ENCODE assay signal across 9 cellular contexts in the genomic region with DNA sequence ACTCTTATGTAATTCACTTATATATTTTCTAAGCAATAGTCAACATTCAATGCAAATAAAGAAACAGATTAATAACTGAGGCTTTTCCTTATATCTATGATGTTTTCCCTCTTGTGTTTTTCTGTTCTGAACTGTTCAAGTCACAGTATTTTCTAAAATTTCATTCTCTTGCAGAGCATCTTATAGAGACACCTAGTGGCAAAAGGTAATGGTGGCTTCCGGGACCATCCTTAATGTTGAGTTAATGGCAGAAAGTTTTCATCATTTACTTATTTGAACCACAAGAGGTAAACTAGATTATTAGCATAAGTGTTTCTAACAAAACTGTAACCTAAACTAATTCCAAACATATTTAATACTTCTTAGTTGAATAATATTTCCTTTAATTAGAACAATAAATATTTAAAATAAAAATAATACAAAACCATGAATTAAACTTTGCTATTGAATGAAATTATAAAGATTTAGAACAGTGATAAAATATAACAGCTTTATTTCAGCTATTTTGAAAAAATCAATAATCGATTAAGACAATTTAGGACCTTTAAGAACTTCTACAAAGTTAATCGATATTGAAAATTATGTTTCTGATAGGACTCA. TPM values are rescaled to one million over a fixed set of nuclear protein-coding genes. Genes with fewer than 3 reads are reported as not detected.
A peak's percentile ranks its signal among the peaks of the same experiment; 100 is the strongest.
DNase-seq lines count a peak whose midpoint lies in the region; ATAC-seq and TF ChIP-seq lines count a peak whose summit lies in the region.
"Had no signal": no experiment of that assay in that cellular context is flagged by ENCODE, and none has a peak within 500 bp of the region (broad histone marks: within the 10 kb centered on the region; RNA-seq: fewer than 3 reads in every experiment).

No MANE protein-coding gene starts in this region.

- no peaks in the 10 kb centered on the region for H3K9me3 ChIP-seq in fibroblast of lung (ENCODE audit: control insufficient read depth, insufficient read depth, low read depth, low read length)

- no peak overlapping the region for H3K27ac ChIP-seq in fibroblast of lung (ENCODE audit: insufficient read depth, low read length)

- TF ChIP-seq CTCF in fibroblast of lung (conservative IDR thresholded peaks at IDR 0.05 in 1 of 2, IDR thresholded peaks at IDR 0.05 in 1 of 2; ENCODE audit: low read depth in 1 of 2, low read length in 2 of 2), result peak; percentile 21 to 75

- ATAC-seq in HG03378 (IDR thresholded peaks at IDR 0.05; ENCODE audit: unreplicated experiment), result peak; percentile 51
- no peak for ATAC-seq in GM21447 (IDR thresholded peaks at IDR 0.05; ENCODE audit: unreplicated experiment)

- no peaks in the 10 kb centered on the region for H3K4me1 ChIP-seq in fibroblast of lung (ENCODE audit: control insufficient read depth, extremely low read depth, insufficient read depth, low read length)

- no peak overlapping the region for H3K9ac ChIP-seq in fibroblast of lung (ENCODE audit: insufficient read depth, low read length)

- no peak overlapping the region for H3K4me2 ChIP-seq in fibroblast of lung (ENCODE audit: extremely low read depth, insufficient read depth, low read length)

- no peaks in the 10 kb centered on the region for H3K79me2 ChIP-seq in fibroblast of lung (ENCODE audit: control insufficient read depth, insufficient read depth, low read length)

- peak overlapping the region in 1 of 4 experiments; percentile 85 for H3K4me3 ChIP-seq in fibroblast of lung (replicated peaks in 1 of 4; ENCODE audit: control extremely low read depth in 1 of 4, insufficient read depth in 1 of 4, low read depth in 3 of 4, low read length in 4 of 4)

- H2AFZ ChIP-seq in fibroblast of lung (ENCODE audit: low read length), result no peak overlapping the region

- no peaks in the 10 kb centered on the region for H3K36me3 ChIP-seq in fibroblast of lung (ENCODE audit: control insufficient read depth, insufficient read depth, low read length)

- H4K20me1 ChIP-seq in fibroblast of lung (ENCODE audit: control insufficient read depth, extremely low read depth, insufficient read depth, low read length), result no peaks in the 10 kb centered on the region

- peaks cover 10% of the 10 kb centered on the region for H3K27me3 ChIP-seq in fibroblast of lung (ENCODE audit: control insufficient read depth, insufficient read depth, low read length)

- DNase-seq in NOMO-1 (lab: John Stamatoyannopoulos, UW; ENCODE audit: unreplicated experiment in 2 of 2) (peak; percentile 10 to 52), NOMO-1 treated with dmso at 0.1 percent for 144 hours (lab: John Stamatoyannopoulos, UW; ENCODE audit: unreplicated experiment) (no peak), OCI-M1 (lab: John Stamatoyannopoulos, UW) (peak; percentile 80), fibroblast of lung (ENCODE audit: low read depth in 2 of 2) (peak; percentile 42 to 76), HPDE6-E6E7 (ENCODE audit: extremely low spot score) (no peak), cerebellar nuclear complex (lab: John Stamatoyannopoulos, UW) (no peak)

RNA-seq across cellular contexts. Expression of a gene that starts 1.7 kb away (rescaled TPM):
- 0.17 and 0.26 TPM in 2 replicates for total RNA-seq in fibroblast of lung
- 0.09 TPM in 2 replicates for polyA plus RNA-seq in fibroblast of lung
- 0.08 and 0.09 TPM in 2 replicates for polyA plus RNA-seq in fibroblast of lung (2012)
- polyA minus RNA-seq in fibroblast of lung (ENCODE audit: low replicate concordance), result 0.11 and 0.12 TPM in 2 replicates
- polyA plus RNA-seq: CD4-positive, CD25-positive, alpha-beta regulatory T cell had no signal

Comparison
In these comparisons a context has a peak if more than half of its experiments do, and no peak if none do; other contexts are left out.
1. DNase-seq: peak in NOMO-1 (2 of 2), OCI-M1 (single experiment) and fibroblast of lung (2 of 2); none in NOMO-1 treated with dmso at 0.1 percent for 144 hours (single experiment), HPDE6-E6E7 (single experiment) and cerebellar nuclear complex (0 of 2).